In the genomic region with DNA sequence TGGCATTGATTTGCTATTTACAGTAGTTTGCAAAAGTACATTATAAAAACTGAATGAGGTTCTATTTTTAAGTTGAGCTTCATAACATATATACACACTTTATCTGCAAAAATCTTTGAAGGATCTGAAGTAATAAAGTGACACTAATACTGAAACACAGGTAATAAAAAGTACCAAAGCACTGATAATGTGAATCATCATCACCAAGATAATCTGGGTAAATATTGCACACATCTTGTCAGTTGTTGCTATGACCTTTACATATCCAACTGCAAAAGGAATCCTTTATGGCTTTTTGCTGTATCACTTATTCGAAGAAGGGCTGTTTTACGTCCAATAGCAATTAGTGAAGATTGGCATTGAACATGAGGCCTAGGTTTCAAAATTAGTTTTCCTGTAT, we compare ENCODE assay signal across 1 cellular context.
TF ChIP-seq lines count a peak whose summit lies in the region.

No MANE protein-coding gene starts in this region.

TF ChIP-seq in HepG2, 621 proteins besides CTCF, POLR2A, EP300 and RAD21:
- TF ChIP-seq, protein P1, sequence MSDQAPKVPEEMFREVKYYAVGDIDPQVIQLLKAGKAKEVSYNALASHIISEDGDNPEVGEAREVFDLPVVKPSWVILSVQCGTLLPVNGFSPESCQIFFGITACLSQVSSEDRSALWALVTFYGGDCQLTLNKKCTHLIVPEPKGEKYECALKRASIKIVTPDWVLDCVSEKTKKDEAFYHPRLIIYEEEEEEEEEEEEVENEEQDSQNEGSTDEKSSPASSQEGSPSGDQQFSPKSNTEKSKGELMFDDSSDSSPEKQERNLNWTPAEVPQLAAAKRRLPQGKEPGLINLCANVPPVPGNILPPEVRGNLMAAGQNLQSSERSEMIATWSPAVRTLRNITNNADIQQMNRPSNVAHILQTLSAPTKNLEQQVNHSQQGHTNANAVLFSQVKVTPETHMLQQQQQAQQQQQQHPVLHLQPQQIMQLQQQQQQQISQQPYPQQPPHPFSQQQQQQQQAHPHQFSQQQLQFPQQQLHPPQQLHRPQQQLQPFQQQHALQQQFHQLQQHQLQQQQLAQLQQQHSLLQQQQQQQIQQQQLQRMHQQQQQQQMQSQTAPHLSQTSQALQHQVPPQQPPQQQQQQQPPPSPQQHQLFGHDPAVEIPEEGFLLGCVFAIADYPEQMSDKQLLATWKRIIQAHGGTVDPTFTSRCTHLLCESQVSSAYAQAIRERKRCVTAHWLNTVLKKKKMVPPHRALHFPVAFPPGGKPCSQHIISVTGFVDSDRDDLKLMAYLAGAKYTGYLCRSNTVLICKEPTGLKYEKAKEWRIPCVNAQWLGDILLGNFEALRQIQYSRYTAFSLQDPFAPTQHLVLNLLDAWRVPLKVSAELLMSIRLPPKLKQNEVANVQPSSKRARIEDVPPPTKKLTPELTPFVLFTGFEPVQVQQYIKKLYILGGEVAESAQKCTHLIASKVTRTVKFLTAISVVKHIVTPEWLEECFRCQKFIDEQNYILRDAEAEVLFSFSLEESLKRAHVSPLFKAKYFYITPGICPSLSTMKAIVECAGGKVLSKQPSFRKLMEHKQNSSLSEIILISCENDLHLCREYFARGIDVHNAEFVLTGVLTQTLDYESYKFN (CRISPR knock-in tag; conservative IDR thresholded peaks at IDR 0.05), result no peak
- TF ChIP-seq, protein P2, sequence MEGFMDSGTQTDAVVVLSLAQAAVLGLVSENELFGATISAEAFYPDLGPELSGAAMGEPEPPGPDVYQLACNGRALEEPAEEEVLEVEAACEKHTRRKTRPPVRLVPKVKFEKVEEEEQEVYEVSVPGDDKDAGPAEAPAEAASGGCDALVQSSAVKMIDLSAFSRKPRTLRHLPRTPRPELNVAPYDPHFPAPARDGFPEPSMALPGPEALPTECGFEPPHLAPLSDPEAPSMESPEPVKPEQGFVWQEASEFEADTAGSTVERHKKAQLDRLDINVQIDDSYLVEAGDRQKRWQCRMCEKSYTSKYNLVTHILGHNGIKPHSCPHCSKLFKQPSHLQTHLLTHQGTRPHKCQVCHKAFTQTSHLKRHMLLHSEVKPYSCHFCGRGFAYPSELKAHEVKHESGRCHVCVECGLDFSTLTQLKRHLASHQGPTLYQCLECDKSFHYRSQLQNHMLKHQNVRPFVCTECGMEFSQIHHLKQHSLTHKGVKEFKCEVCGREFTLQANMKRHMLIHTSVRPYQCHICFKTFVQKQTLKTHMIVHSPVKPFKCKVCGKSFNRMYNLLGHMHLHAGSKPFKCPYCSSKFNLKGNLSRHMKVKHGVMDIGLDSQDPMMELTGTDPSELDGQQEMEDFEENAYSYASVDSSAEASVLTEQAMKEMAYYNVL (CRISPR knock-in tag; IDR thresholded peaks at IDR 0.05; ENCODE audit: borderline replicate concordance), result no peak
- TF ChIP-seq TCF7 (IDR thresholded peaks at IDR 0.05; ENCODE audit: low read depth) (no peak), NPAS2 (CRISPR knock-in tag; IDR thresholded peaks at IDR 0.05; ENCODE audit: borderline replicate concordance) (no peak), ZNF33A (CRISPR knock-in tag; IDR thresholded peaks at IDR 0.05; ENCODE audit: borderline replicate concordance) (no peak), ZNF607 (CRISPR knock-in tag; IDR thresholded peaks at IDR 0.05; ENCODE audit: borderline replicate concordance) (no peak), NFE2L1 (CRISPR knock-in tag; IDR thresholded peaks at IDR 0.05; ENCODE audit: borderline replicate concordance) (no peak), ZNF550 (CRISPR knock-in tag; IDR thresholded peaks at IDR 0.05; ENCODE audit: borderline replicate concordance) (no peak), ZSCAN29 (CRISPR knock-in tag; conservative IDR thresholded peaks at IDR 0.05) (no peak), MXD4 (CRISPR knock-in tag; IDR thresholded peaks at IDR 0.05) (no peak), POGZ (CRISPR knock-in tag; IDR thresholded peaks at IDR 0.05) (no peak), ZNF10 (CRISPR knock-in tag; IDR thresholded peaks at IDR 0.05; ENCODE audit: borderline replicate concordance, low read depth) (no peak), RFX3 (CRISPR knock-in tag; IDR thresholded peaks at IDR 0.05) (no peak), GZF1 (CRISPR knock-in tag; IDR thresholded peaks at IDR 0.05) (no peak), ARNTL (CRISPR knock-in tag; IDR thresholded peaks at IDR 0.05) (no peak), PAF1 (CRISPR knock-in tag; IDR thresholded peaks at IDR 0.05) (no peak), ZNF382 (CRISPR knock-in tag; IDR thresholded peaks at IDR 0.05; ENCODE audit: borderline replicate concordance) (no peak)
- TF ChIP-seq, protein P3, sequence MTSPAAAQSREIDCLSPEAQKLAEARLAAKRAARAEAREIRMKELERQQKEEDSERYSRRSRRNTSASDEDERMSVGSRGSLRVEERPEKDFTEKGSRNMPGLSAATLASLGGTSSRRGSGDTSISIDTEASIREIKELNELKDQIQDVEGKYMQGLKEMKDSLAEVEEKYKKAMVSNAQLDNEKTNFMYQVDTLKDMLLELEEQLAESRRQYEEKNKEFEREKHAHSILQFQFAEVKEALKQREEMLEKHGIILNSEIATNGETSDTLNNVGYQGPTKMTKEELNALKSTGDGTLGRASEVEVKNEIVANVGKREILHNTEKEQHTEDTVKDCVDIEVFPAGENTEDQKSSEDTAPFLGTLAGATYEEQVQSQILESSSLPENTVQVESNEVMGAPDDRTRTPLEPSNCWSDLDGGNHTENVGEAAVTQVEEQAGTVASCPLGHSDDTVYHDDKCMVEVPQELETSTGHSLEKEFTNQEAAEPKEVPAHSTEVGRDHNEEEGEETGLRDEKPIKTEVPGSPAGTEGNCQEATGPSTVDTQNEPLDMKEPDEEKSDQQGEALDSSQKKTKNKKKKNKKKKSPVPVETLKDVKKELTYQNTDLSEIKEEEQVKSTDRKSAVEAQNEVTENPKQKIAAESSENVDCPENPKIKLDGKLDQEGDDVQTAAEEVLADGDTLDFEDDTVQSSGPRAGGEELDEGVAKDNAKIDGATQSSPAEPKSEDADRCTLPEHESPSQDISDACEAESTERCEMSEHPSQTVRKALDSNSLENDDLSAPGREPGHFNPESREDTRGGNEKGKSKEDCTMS (CRISPR knock-in tag; conservative IDR thresholded peaks at IDR 0.05), result no peak
TF ChIP-seq in HepG2: peak in this region for 0.
